In the genomic region with DNA sequence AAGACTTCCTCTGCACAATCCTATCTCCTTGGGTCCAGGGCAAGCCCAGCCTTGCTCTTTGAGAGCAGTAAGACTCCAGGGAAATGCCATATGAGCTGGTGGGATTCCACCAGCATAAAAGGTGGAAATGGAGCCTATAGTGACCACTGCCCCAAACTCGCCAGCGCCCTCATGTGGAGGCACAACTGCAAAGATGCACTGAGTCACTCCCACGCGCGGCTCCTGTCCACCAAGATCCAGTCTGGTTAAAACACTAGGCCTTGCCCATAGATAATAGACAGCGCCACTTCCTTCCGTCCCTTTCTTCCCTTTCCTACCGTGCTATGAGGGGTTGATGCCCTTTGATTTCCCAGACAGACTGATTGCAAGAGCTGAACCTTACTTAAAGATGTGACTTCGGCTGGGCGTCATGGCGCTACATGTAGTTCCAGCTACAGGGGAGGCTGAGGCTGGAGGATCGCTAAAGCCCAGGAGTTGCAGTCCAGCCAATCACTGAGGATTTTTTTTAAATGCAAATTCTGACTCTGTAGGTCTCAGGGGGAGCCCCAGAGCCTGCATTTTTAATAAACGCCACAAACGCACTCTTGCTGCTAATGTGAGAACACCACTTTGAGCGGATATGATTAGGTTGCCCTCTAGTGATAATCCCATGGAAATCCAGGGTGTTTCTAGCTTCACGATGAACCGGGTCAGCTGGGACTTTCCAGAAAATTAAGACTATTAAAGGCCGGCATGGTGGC, we compare ENCODE assay signal across 8 cellular contexts.
A peak's percentile ranks its signal among the peaks of the same experiment; 100 is the strongest.
DNase-seq lines count a peak whose midpoint lies in the region; ATAC-seq and TF ChIP-seq lines count a peak whose summit lies in the region.

No MANE protein-coding gene starts in this region.

- no peak overlapping the region for H4K91ac ChIP-seq in trophoblast cell (ENCODE audit: low read depth, low read length)

- H3K36me3 ChIP-seq in OCI-LY3 (replicated peaks; ENCODE audit: low read depth, low read length) (no peaks in the 10 kb centered on the region), esophagus squamous epithelium (no peaks in the 10 kb centered on the region), trophoblast cell (ENCODE audit: control insufficient read depth in 1 of 2, insufficient read depth in 2 of 2, low read length in 2 of 2) (no peaks in the 10 kb centered on the region)

- H2BK120ac ChIP-seq in trophoblast cell (ENCODE audit: insufficient read depth, low read length, poor library complexity), result no peak overlapping the region

- H3K4ac ChIP-seq in trophoblast cell (ENCODE audit: low read depth, low read length), result no peak overlapping the region

- H2AFZ ChIP-seq in OCI-LY3 (ENCODE audit: low read depth, low read length) (peak overlapping the region; percentile 65; the same call in 1 of the 2 replicates), trophoblast cell (ENCODE audit: insufficient read depth, low read length, poor library complexity) (no peak overlapping the region)

- no peaks in the 10 kb centered on the region for H3K79me1 ChIP-seq in trophoblast cell (ENCODE audit: low read length)

- no peaks in the 10 kb centered on the region for H3K79me2 ChIP-seq in OCI-LY3 (ENCODE audit: low read length)
- H3K79me2 ChIP-seq in trophoblast cell (ENCODE audit: control insufficient read depth, insufficient read depth, low read length, poor library complexity), result no peaks in the 10 kb centered on the region

- no peak overlapping the region for H3K18ac ChIP-seq in trophoblast cell (ENCODE audit: low read length)

- H3K4me3 ChIP-seq in AG10803 (ENCODE audit: low read length), result no peak overlapping the region
- peak overlapping the region; percentile 40; the same call in 1 of the 2 replicates for H3K4me3 ChIP-seq in OCI-LY3 (ENCODE audit: low read length)
- no peak overlapping the region for H3K4me3 ChIP-seq in esophagus squamous epithelium
- no peak overlapping the region for H3K4me3 ChIP-seq in trophoblast cell (ENCODE audit: low read depth, low read length)

- peak overlapping the region; percentile 55 for H3K4me2 ChIP-seq in OCI-LY3 (ENCODE audit: low read length)
- H3K4me2 ChIP-seq in trophoblast cell (ENCODE audit: low read length), result no peak overlapping the region

- H4K8ac ChIP-seq in trophoblast cell (ENCODE audit: low read depth, low read length), result no peak overlapping the region

- H3K9me3 ChIP-seq in OCI-LY3 (ENCODE audit: insufficient read depth, low read length) (no peaks in the 10 kb centered on the region), esophagus squamous epithelium (no peaks in the 10 kb centered on the region), trophoblast cell (ENCODE audit: insufficient read depth, low read depth, low read length) (no peaks in the 10 kb centered on the region)

- no peak overlapping the region for H2BK5ac ChIP-seq in trophoblast cell (ENCODE audit: low read depth, low read length, poor library complexity)

- 74% methylated on average over 17 to 18 of the region's 18 CpGs for WGBS in esophagus squamous epithelium, 2 donors
- no CpG with 5 or more reads among the region's 18 CpGs for whole genome bisulfite sequencing in trophoblast cell (ENCODE audit: extremely low coverage, insufficient coverage, insufficient read length)

- H3K4me1 ChIP-seq in OCI-LY3 (ENCODE audit: low read length), result peaks cover 11% of the 10 kb centered on the region
- no peaks in the 10 kb centered on the region for H3K4me1 ChIP-seq in esophagus squamous epithelium
- H3K4me1 ChIP-seq in trophoblast cell (ENCODE audit: control insufficient read depth in 1 of 2, insufficient read depth in 2 of 2, low read length in 2 of 2), result peaks cover 0 to 3% of the 10 kb centered on the region in 2 experiments

- H3K14ac ChIP-seq in trophoblast cell (ENCODE audit: low read length), result no peak overlapping the region

- no peak overlapping the region for H3K9ac ChIP-seq in OCI-LY3 (ENCODE audit: low read length)
- no peak overlapping the region for H3K9ac ChIP-seq in trophoblast cell (ENCODE audit: low read length)

- no peak for TF ChIP-seq POLR2A in esophagus squamous epithelium (IDR thresholded peaks at IDR 0.05)

- peak; percentile 70 for DNase-seq in AG10803 (ENCODE audit: low read depth)
- peak; percentile 36 for DNase-seq in GM13976 (ENCODE audit: low spot score)
- no peak for DNase-seq in esophagus squamous epithelium (lab: John Stamatoyannopoulos, UW)
- peak; percentile 18 to 58 for DNase-seq in trophoblast cell
- no peak for DNase-seq in activated effector memory CD4-positive, alpha-beta T cell treated with Interleukin-2 at 50 U/mL for 16 hours

- no peak overlapping the region for H4K12ac ChIP-seq in trophoblast cell (ENCODE audit: low read depth, low read length)

- H4K20me1 ChIP-seq in OCI-LY3 (ENCODE audit: insufficient read depth, low read length), result no peaks in the 10 kb centered on the region

- TF ChIP-seq CTCF in AG10803 (conservative IDR thresholded peaks at IDR 0.05; ENCODE audit: low read length) (peak; percentile 73), GM13976 (IDR thresholded peaks at IDR 0.05; ENCODE audit: borderline replicate concordance, control extremely low read depth, extremely low read depth, insufficient read depth, missing control alignments) (no peak), OCI-LY3 (IDR thresholded peaks at IDR 0.05; ENCODE audit: low read depth, low read length) (peak; percentile 35), esophagus squamous epithelium (IDR thresholded peaks at IDR 0.05) (peak in 5 of 6 experiments; percentile 13 to 34 (median 21))

- H3K23ac ChIP-seq in trophoblast cell (ENCODE audit: low read length), result no peak overlapping the region

- no peak overlapping the region for H2BK12ac ChIP-seq in trophoblast cell (ENCODE audit: low read length)

- H3K27me3 ChIP-seq in OCI-LY3 (ENCODE audit: low read depth, low read length) (no peaks in the 10 kb centered on the region; the same call in 1 of the 2 replicates), esophagus squamous epithelium (no peaks in the 10 kb centered on the region), trophoblast cell (ENCODE audit: insufficient read depth, low read length) (no peaks in the 10 kb centered on the region)

- H3K27ac ChIP-seq in OCI-LY3 (ENCODE audit: low read length) (no peak overlapping the region), esophagus squamous epithelium (no peak overlapping the region), trophoblast cell (ENCODE audit: low read depth, low read length) (no peak overlapping the region)

- H2AK5ac ChIP-seq in trophoblast cell (ENCODE audit: low read length), result no peak overlapping the region

- intact Hi-C loops in esophagus squamous epithelium (cut with DNase I), result no loop called here

- ATAC-seq in HG03097 (IDR thresholded peaks at IDR 0.05; ENCODE audit: low FRiP score, unreplicated experiment) (no peak), HG03571 (IDR thresholded peaks at IDR 0.05; ENCODE audit: unreplicated experiment) (no peak)

- in situ Hi-C loops in GM13976 (cut with MboI; ENCODE audit: low sequenced_read_pairs, unreplicated experiment), result no loop called here

Comparison
In these comparisons a context has a peak if more than half of its experiments do, and no peak if none do; other contexts are left out.
1. DNase-seq: peak in AG10803 (single experiment), GM13976 (single experiment) and trophoblast cell (2 of 2); none in esophagus squamous epithelium (single experiment) and activated effector memory CD4-positive, alpha-beta T cell treated with Interleukin-2 at 50 U/mL for 16 hours (single experiment).